In genomic region chr9:128094166-128094949, GRCh38 we compare ENCODE assay signal across 8 cellular contexts. TPM values are rescaled to one million over a fixed set of nuclear protein-coding genes. Genes with fewer than 3 reads are reported as not detected.
DNase-seq lines count a peak whose midpoint lies in the region; ATAC-seq, FAIRE-seq and TF ChIP-seq lines count a peak whose summit lies in the region.

No MANE protein-coding gene starts in this region.

- H3K4me3 Mint-ChIP-seq in neural crest cell, result peak overlapping the region; percentile 76
- H3K4me3 Mint-ChIP-seq in stimulated activated naive CD8-positive, alpha-beta T cell treated with anti-CD3 and anti-CD28 coated beads, Interleukin-15, Interleukin-2, amounts not matched to agents 100 ng/mL and 50 ng/mL, for 24 hours, result peak overlapping the region; percentile 68

- FAIRE-seq in D721Med (lab: Jason Lieb, UNC), result no peak

- no peaks in the 10 kb centered on the region for H3K27me3 Mint-ChIP-seq in neural crest cell (ENCODE audit: low read depth)
- H3K27me3 Mint-ChIP-seq in stimulated activated naive CD8-positive, alpha-beta T cell treated with anti-CD3 and anti-CD28 coated beads, Interleukin-15, Interleukin-2, amounts not matched to agents 100 ng/mL and 50 ng/mL, for 24 hours, result no peaks in the 10 kb centered on the region

- no peaks in the 10 kb centered on the region for H3K36me3 Mint-ChIP-seq in neural crest cell (ENCODE audit: low read depth)
- H3K36me3 Mint-ChIP-seq in stimulated activated naive CD8-positive, alpha-beta T cell treated with anti-CD3 and anti-CD28 coated beads, Interleukin-15, Interleukin-2, amounts not matched to agents 100 ng/mL and 50 ng/mL, for 24 hours (ENCODE audit: low read depth), result peaks cover 28% of the 10 kb centered on the region

- H3K27ac Mint-ChIP-seq in neural crest cell (ENCODE audit: unreplicated experiment), result peak overlapping the region; percentile 95
- H3K27ac Mint-ChIP-seq in stimulated activated naive CD8-positive, alpha-beta T cell treated with anti-CD3 and anti-CD28 coated beads, Interleukin-15, Interleukin-2, amounts not matched to agents 100 ng/mL and 50 ng/mL, for 24 hours, result peak overlapping the region; percentile 93

- no peak for TF ChIP-seq CTCF in D721Med (IDR thresholded peaks at IDR 0.05; ENCODE audit: insufficient read depth, missing control alignments)
- TF ChIP-seq CTCF in fibroblast of pulmonary artery (IDR thresholded peaks at IDR 0.05; ENCODE audit: low read length, missing control alignments), result no peak
- no peak for TF ChIP-seq CTCF in neural crest cell (conservative IDR thresholded peaks at IDR 0.05)

- peak; percentile 84 for ATAC-seq in GM21717 (IDR thresholded peaks at IDR 0.05; ENCODE audit: unreplicated experiment)

- H3K4me1 Mint-ChIP-seq in neural crest cell, result peaks cover 55% of the 10 kb centered on the region
- peaks cover 88% of the 10 kb centered on the region for H3K4me1 Mint-ChIP-seq in stimulated activated naive CD8-positive, alpha-beta T cell treated with anti-CD3 and anti-CD28 coated beads, Interleukin-15, Interleukin-2, amounts not matched to agents 100 ng/mL and 50 ng/mL, for 24 hours (ENCODE audit: low read depth)

- peak overlapping the region; percentile 53 for H3K4me3 ChIP-seq in fibroblast of pulmonary artery (replicated peaks; ENCODE audit: low read depth, low read length)

- DNase-seq in D721Med (ENCODE audit: insufficient read length, low spot score) (peak; percentile 83), KBM-7 (peak; percentile 97), RPMI8226 (peak; percentile 52), fibroblast of pulmonary artery (ENCODE audit: low read depth) (peak; percentile 99), neural crest cell (ENCODE audit: low read depth, low spot score) (peak; percentile 49)
- DNase-seq in activated T-helper 9 cell treated with anti-CD3 and anti-CD28 coated beads, Interleukin-2, amount 50 U/mL, for 16 hours (ENCODE audit: low read depth), result peak; percentile 67

- no peaks in the 10 kb centered on the region for H3K9me3 Mint-ChIP-seq in neural crest cell
- no peaks in the 10 kb centered on the region for H3K9me3 Mint-ChIP-seq in stimulated activated naive CD8-positive, alpha-beta T cell treated with anti-CD3 and anti-CD28 coated beads, Interleukin-15, Interleukin-2, amounts not matched to agents 100 ng/mL and 50 ng/mL, for 24 hours

- in situ Hi-C loops in KBM-7 (cut with MboI; ENCODE audit: low pct_unique_long_range_greater_than_20kb, low sequenced_read_pairs), result no loop called here

RNA-seq across cellular contexts. Expression of gene SLC25A25, which starts 26.3 kb away (rescaled TPM):
- total RNA-seq in neural crest cell, result 13.9 and 16.8 TPM in 2 replicates

RNA-seq across cellular contexts. Expression of gene NAIF1, which starts 27.2 kb away (rescaled TPM):
- 9.8 and 11.8 TPM in 2 replicates for total RNA-seq in neural crest cell

RNA-seq across cellular contexts. Expression of gene PTGES2, which starts 33.2 kb away (rescaled TPM):
- 63.2 and 72.2 TPM in 2 replicates for total RNA-seq in neural crest cell

RNA-seq across cellular contexts. Expression of gene LCN2, which starts 54.9 kb away (rescaled TPM):
- total RNA-seq in neural crest cell, result not detected in 2 replicates

Comparison
In these comparisons a context has a peak if more than half of its experiments do, and no peak if none do; other contexts are left out.
1. Peak in every context shown above with its lines: DNase-seq, ATAC-seq and H3K4me3 ChIP-seq.
2. DNase-seq: peak in every context shown above with its lines; median percentile 99 in fibroblast of pulmonary artery; 97 in KBM-7; 83 in D721Med; 67 in activated T-helper 9 cell treated with anti-CD3 and anti-CD28 coated beads, Interleukin-2, amount 50 U/mL, for 16 hours; 52 in RPMI8226; 49 in neural crest cell.